10 cellular contexts compared by ENCODE assay signal in genomic region chr3:102181202-102181920, GRCh38.
DNase-seq lines count a peak whose midpoint lies in the region; TF ChIP-seq lines count a peak whose summit lies in the region.
"Had no signal": no experiment of that assay in that cellular context is flagged by ENCODE, and none has a peak within 500 bp of the region (broad histone marks: within the 10 kb centered on the region; RNA-seq: fewer than 3 reads in every experiment).

No MANE protein-coding gene starts in this region.

- no peak for TF ChIP-seq POLR2A in esophagus muscularis mucosa (IDR thresholded peaks at IDR 0.05; ENCODE audit: low read depth)

- no peaks in the 10 kb centered on the region for H3K4me1 Mint-ChIP-seq in Caco-2 (ENCODE audit: low read depth, unreplicated experiment)

- H3K27me3 ChIP-seq in esophagus muscularis mucosa, result no peaks in the 10 kb centered on the region
- H3K27me3 ChIP-seq in muscle layer of duodenum (ENCODE audit: low read depth, low read length), result no peaks in the 10 kb centered on the region
- H3K27me3 ChIP-seq in Caco-2 (replicated peaks; ENCODE audit: control insufficient read depth, insufficient read depth, low read length), result no peaks in the 10 kb centered on the region

- no peaks in the 10 kb centered on the region for H3K9me3 ChIP-seq in esophagus muscularis mucosa
- H3K9me3 ChIP-seq in muscle layer of duodenum (ENCODE audit: control insufficient read depth in 1 of 2, low read length in 2 of 2), result no peaks in the 10 kb centered on the region
- H3K9me3 ChIP-seq in Caco-2, result no peaks in the 10 kb centered on the region

- H3K27me3 Mint-ChIP-seq in Caco-2 (ENCODE audit: insufficient read depth, unreplicated experiment), result no peaks in the 10 kb centered on the region
- H3K27me3 Mint-ChIP-seq: CD4-positive, alpha-beta T cell had no signal

- H3K4me3 ChIP-seq in esophagus muscularis mucosa (no peak overlapping the region), muscle layer of duodenum (ENCODE audit: low read depth in 1 of 2, low read length in 2 of 2) (no peak overlapping the region), Caco-2 (ENCODE audit: low read depth, low read length) (no peak overlapping the region)

- no peak for TF ChIP-seq CTCF in esophagus muscularis mucosa (IDR thresholded peaks at IDR 0.05)
- TF ChIP-seq CTCF in Caco-2 (IDR thresholded peaks at IDR 0.05; ENCODE audit: insufficient read depth in 1 of 2, low read depth in 1 of 2, low read length in 1 of 2, severe bottlenecking in 1 of 2, unreplicated experiment in 1 of 2), result no peak

- DNase-seq in A172 (ENCODE audit: low spot score) (peak; percentile 14), LHCN-M2 (ENCODE audit: low read depth) (peak; percentile 78), esophagus muscularis mucosa (ENCODE audit: extremely low spot score) (no peak), Caco-2 (no peak), amygdala (lab: John Stamatoyannopoulos, UW) (no peak), HPDE6-E6E7 (ENCODE audit: extremely low spot score) (no peak), NCI-H1092 treated with DMSO at 0.1 percent for 48 hours (lab: John Stamatoyannopoulos, UW) (no peak)
- DNase-seq: CD4-positive, alpha-beta T cell had no signal

- no peaks in the 10 kb centered on the region for H3K9me3 Mint-ChIP-seq in Caco-2 (ENCODE audit: unreplicated experiment)
- H3K9me3 Mint-ChIP-seq: CD4-positive, alpha-beta T cell had no signal

- H3K36me3 ChIP-seq in esophagus muscularis mucosa (no peaks in the 10 kb centered on the region), muscle layer of duodenum (ENCODE audit: control insufficient read depth in 1 of 2, insufficient read depth in 2 of 2, low read length in 2 of 2) (peaks cover 0 to 3% of the 10 kb centered on the region in 2 donors), Caco-2 (ENCODE audit: control insufficient read depth, insufficient read depth, low read length) (no peaks in the 10 kb centered on the region)

- no peak overlapping the region for H3K27ac Mint-ChIP-seq in Caco-2 (ENCODE audit: unreplicated experiment)
- H3K27ac Mint-ChIP-seq: CD4-positive, alpha-beta T cell had no signal

- no peak for TF ChIP-seq EP300 in esophagus muscularis mucosa (IDR thresholded peaks at IDR 0.05)

- no peak overlapping the region for H3K4me3 Mint-ChIP-seq in Caco-2 (ENCODE audit: unreplicated experiment)
- H3K4me3 Mint-ChIP-seq: CD4-positive, alpha-beta T cell had no signal

- no TSS peak for BruUV-seq in Caco-2 (replicated peaks; lab: Mats Ljungman, UMichigan)

- POLR2A ChIA-PET in Caco-2 (lab: Charles Lee), result no interaction called here

- no peaks in the 10 kb centered on the region for H3K36me3 Mint-ChIP-seq in Caco-2 (ENCODE audit: insufficient read depth, unreplicated experiment)

- peaks cover 32 to 45% (median 43%) of the 10 kb centered on the region in 4 donors for H3K4me1 ChIP-seq in esophagus muscularis mucosa
- peaks cover 16 to 32% of the 10 kb centered on the region in 2 donors for H3K4me1 ChIP-seq in muscle layer of duodenum (ENCODE audit: control insufficient read depth in 1 of 2, insufficient read depth in 2 of 2, low read length in 2 of 2)
- H3K4me1 ChIP-seq in Caco-2, result peaks cover 33% of the 10 kb centered on the region

- CTCF ChIA-PET in Caco-2 (lab: Charles Lee), result no interaction called here

- H3K27ac ChIP-seq in esophagus muscularis mucosa (replicated peaks in 1 of 4), result peak overlapping the region; percentile 56 to 77 (median 68)
- H3K27ac ChIP-seq in muscle layer of duodenum (ENCODE audit: low read length), result peak overlapping the region; percentile 81
- H3K27ac ChIP-seq: SK-N-MC had no signal

- WGBS in esophagus muscularis mucosa, result 84% methylated on average over 3 of the region's 3 CpGs

- intact Hi-C loops in esophagus muscularis mucosa (cut with DNase I), result no loop called here
- intact Hi-C loops in Caco-2 (cut with micrococcal nuclease; ENCODE audit: unreplicated experiment), result no loop called here

Comparison
In these comparisons a context has a peak if more than half of its experiments do, and no peak if none do; other contexts are left out.
1. DNase-seq: peak in A172 (single experiment) and LHCN-M2 (single experiment); none in esophagus muscularis mucosa (single experiment), Caco-2 (0 of 2), amygdala (0 of 56), HPDE6-E6E7 (single experiment) and NCI-H1092 treated with DMSO at 0.1 percent for 48 hours (single experiment).